Comparison of ENCODE assay signal across 25 cellular contexts in the genomic region with DNA sequence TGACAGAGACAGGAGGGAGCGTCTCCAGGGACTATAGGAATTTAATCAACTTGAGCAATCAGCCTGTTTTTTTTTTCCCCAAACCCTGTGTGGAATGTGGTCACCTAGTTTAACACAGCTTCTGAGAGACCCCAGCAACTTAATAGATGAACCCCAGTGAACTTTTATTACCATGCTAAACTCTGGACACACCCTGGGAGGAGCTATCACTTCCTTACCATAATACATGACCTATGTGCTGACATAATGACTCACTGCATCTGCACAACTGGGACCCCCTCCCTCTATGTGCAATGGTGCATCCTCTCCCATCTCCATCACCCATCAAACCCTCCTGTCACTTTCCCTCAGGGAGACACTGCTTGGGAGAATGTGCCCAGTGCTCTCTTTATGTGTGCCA.
DNase-seq lines count a peak whose midpoint lies in the region; ATAC-seq and TF ChIP-seq lines count a peak whose summit lies in the region.
"Had no signal": no experiment of that assay in that cellular context is flagged by ENCODE, and none has a peak within 500 bp of the region (broad histone marks: within the 10 kb centered on the region; RNA-seq: fewer than 3 reads in every experiment).

No MANE protein-coding gene starts in this region.

- no peak overlapping the region for H3K4me2 ChIP-seq in PC-3 (ENCODE audit: low read length)
- H3K4me2 ChIP-seq: KMS-11 had no signal

- no peaks in the 10 kb centered on the region for H3F3A ChIP-seq in PC-3 (ENCODE audit: low read length, unreplicated experiment)

- peaks cover 4% of the 10 kb centered on the region for H3K4me1 ChIP-seq in PC-3 (ENCODE audit: insufficient read depth, low read length)
- H3K4me1 ChIP-seq: right lobe of liver, transverse colon had no signal

- no peaks in the 10 kb centered on the region for H4K20me1 ChIP-seq in PC-3 (ENCODE audit: low read length)

- H3K27ac Mint-ChIP-seq in activated CD4-positive, alpha-beta T cell treated with anti-CD3 and anti-CD28 coated beads for 36 hours = no peak overlapping the region
- H3K27ac Mint-ChIP-seq in stimulated activated naive B cell treated with anti-CD40 and anti-IgM and Interleukin-4, amounts not matched to agents 10 μg/mL and 1 μg/mL and 100 μg/mL, for 72 hours = peak overlapping the region; percentile 56
- H3K27ac Mint-ChIP-seq: activated naive CD4-positive, alpha-beta T cell treated with anti-CD3 and anti-CD28 coated beads for 36 hours had no signal

- no peaks in the 10 kb centered on the region; the same call in 1 of the 2 replicates for H3K36me3 ChIP-seq in PC-3 (ENCODE audit: low read depth, low read length)

- no peak overlapping the region for H3K27ac ChIP-seq in PC-3 (ENCODE audit: low read length)
- H3K27ac ChIP-seq: 22Rv1, KMS-11, right lobe of liver, transverse colon had no signal

- H3K9me3 ChIP-seq in PC-3 (ENCODE audit: low read length) = no peaks in the 10 kb centered on the region
- H3K9me3 ChIP-seq: right lobe of liver, transverse colon had no signal

- no peak for DNase-seq in activated CD4-positive, alpha-beta T cell treated with anti-CD3 and anti-CD28 coated beads for 36 hours
- DNase-seq in activated CD4-positive, alpha-beta T cell treated with anti-CD3 and anti-CD28 coated beads, Interleukin-2, amount 50 U/mL, for 48 hours = no peak
- DNase-seq in PC-3 (peak; percentile 24), fibroblast of mammary gland (ENCODE audit: low read depth) (peak; percentile 38), midbrain (lab: John Stamatoyannopoulos, UW) (no peak)
- DNase-seq in stimulated activated naive B cell treated with anti-CD40 and anti-IgM and Interleukin-4, amounts not matched to agents 10 μg/mL and 1 μg/mL and 100 μg/mL, for 72 hours = no peak
- no peak for DNase-seq in stimulated activated CD4-positive, alpha-beta T cell treated with anti-CD3 and anti-CD28 coated beads, Interleukin-1b, Interleukin-23, amount 100 ng/mL, for 48 hours
- DNase-seq: activated CD4-positive, alpha-beta T cell treated with anti-CD3 and anti-CD28 coated beads for 48 hours; activated naive CD4-positive, alpha-beta T cell treated with anti-CD3 and anti-CD28 coated beads for 36 hours; aorta; cerebellar nuclear complex; DMS 273 treated with DMSO at 0.1 percent for 48 hours; glutamatergic neuron; NCI-H1092; NCI-H2107; NCI-H524 treated with DMSO at 0.1 percent for 48 hours; occipital lobe; right lobe of liver; SHP77 treated with DMSO at 0.1 percent for 48 hours; stimulated activated naive CD4-positive, alpha-beta T cell treated with Interleukin-2 at 50 U/mL for 16 hours; T-helper 1 cell; transverse colon had no signal

- peak; percentile 60 for ATAC-seq in activated CD4-positive, alpha-beta T cell treated with anti-CD3 and anti-CD28 coated beads for 36 hours
- peak; percentile 70 for ATAC-seq in PC-3
- peak in 1 of 2 donors; percentile 36 for ATAC-seq in stimulated activated naive B cell treated with anti-CD40 and anti-IgM and Interleukin-4, amounts not matched to agents 10 μg/mL and 1 μg/mL and 100 μg/mL, for 72 hours (replicated peaks)
- no peak for ATAC-seq in GM21515 (IDR thresholded peaks at IDR 0.05; ENCODE audit: unreplicated experiment)

- no peak for TF ChIP-seq CTCF in PC-3 (conservative IDR thresholded peaks at IDR 0.05; ENCODE audit: low read depth, low read length)
- no peak for TF ChIP-seq CTCF in fibroblast of mammary gland (conservative IDR thresholded peaks at IDR 0.05; ENCODE audit: control insufficient read depth, insufficient read depth, low read depth, low read length)

- no peaks in the 10 kb centered on the region for H3K27me3 ChIP-seq in PC-3 (ENCODE audit: low read length)
- H3K27me3 ChIP-seq: right lobe of liver, transverse colon had no signal

- H3K9ac ChIP-seq in PC-3 (ENCODE audit: low read length) = no peak overlapping the region
- H3K9ac ChIP-seq: KMS-11 had no signal

- peaks cover 11% of the 10 kb centered on the region for H3K36me3 Mint-ChIP-seq in activated CD4-positive, alpha-beta T cell treated with anti-CD3 and anti-CD28 coated beads for 36 hours (ENCODE audit: low read depth)
- peaks cover 8 to 17% of the 10 kb centered on the region in 2 donors for H3K36me3 Mint-ChIP-seq in stimulated activated naive B cell treated with anti-CD40 and anti-IgM and Interleukin-4, amounts not matched to agents 10 μg/mL and 1 μg/mL and 100 μg/mL, for 72 hours

- intact Hi-C loops in activated CD4-positive, alpha-beta T cell treated with anti-CD3 and anti-CD28 coated beads for 36 hours (cut with DNase I, micrococcal nuclease) = no loop called here
- intact Hi-C loops in PC-3 (cut with micrococcal nuclease) = no loop called here

- H3K4me3 ChIP-seq in PC-3 (ENCODE audit: low read length) (no peak overlapping the region), fibroblast of mammary gland (ENCODE audit: control insufficient read depth, low read depth, low read length) (no peak overlapping the region)
- H3K4me3 ChIP-seq: right lobe of liver, transverse colon had no signal

- no peaks in the 10 kb centered on the region for H3K27me3 Mint-ChIP-seq in activated CD4-positive, alpha-beta T cell treated with anti-CD3 and anti-CD28 coated beads for 36 hours
- no peaks in the 10 kb centered on the region for H3K27me3 Mint-ChIP-seq in stimulated activated naive B cell treated with anti-CD40 and anti-IgM and Interleukin-4, amounts not matched to agents 10 μg/mL and 1 μg/mL and 100 μg/mL, for 72 hours

- H3K4me1 Mint-ChIP-seq in activated CD4-positive, alpha-beta T cell treated with anti-CD3 and anti-CD28 coated beads for 36 hours = peaks cover 2% of the 10 kb centered on the region
- H3K4me1 Mint-ChIP-seq in stimulated activated naive B cell treated with anti-CD40 and anti-IgM and Interleukin-4, amounts not matched to agents 10 μg/mL and 1 μg/mL and 100 μg/mL, for 72 hours = peaks cover 5 to 7% of the 10 kb centered on the region in 2 donors

- no peak overlapping the region for H2AFZ ChIP-seq in PC-3 (ENCODE audit: low read length)

- POLR2A ChIA-PET in activated CD4-positive, alpha-beta T cell treated with anti-CD3 and anti-CD28 coated beads for 36 hours (lab: Charles Lee) = interaction anchor here (0.7 kb wide), 1 partner anchor 38 kb away, joined by 4 read pairs; no protein-coding TSS in a partner anchor
- POLR2A ChIA-PET in PC-3 (lab: Charles Lee; ENCODE audit: unreplicated experiment) = no interaction called here

- CTCF ChIA-PET in activated CD4-positive, alpha-beta T cell treated with anti-CD3 and anti-CD28 coated beads for 36 hours (lab: Charles Lee) = no interaction called here
- CTCF ChIA-PET in PC-3 (lab: Charles Lee) = interaction anchor here (0.7 kb wide), 1 partner anchor 96 kb away, joined by 4 read pairs; no protein-coding TSS in a partner anchor

- no peak overlapping the region for H3K4me3 Mint-ChIP-seq in activated CD4-positive, alpha-beta T cell treated with anti-CD3 and anti-CD28 coated beads for 36 hours
- H3K4me3 Mint-ChIP-seq in stimulated activated naive B cell treated with anti-CD40 and anti-IgM and Interleukin-4, amounts not matched to agents 10 μg/mL and 1 μg/mL and 100 μg/mL, for 72 hours = no peak overlapping the region
- H3K4me3 Mint-ChIP-seq: activated naive CD4-positive, alpha-beta T cell treated with anti-CD3 and anti-CD28 coated beads for 36 hours had no signal

- no peaks in the 10 kb centered on the region for H3K9me2 ChIP-seq in PC-3 (replicated peaks; ENCODE audit: low read length)

- BruUV-seq in PC-3 (replicated peaks; lab: Mats Ljungman, UMichigan) = no TSS peak

- H3K9me3 Mint-ChIP-seq in activated CD4-positive, alpha-beta T cell treated with anti-CD3 and anti-CD28 coated beads for 36 hours (ENCODE audit: low read depth) = no peaks in the 10 kb centered on the region
- H3K9me3 Mint-ChIP-seq in stimulated activated naive B cell treated with anti-CD40 and anti-IgM and Interleukin-4, amounts not matched to agents 10 μg/mL and 1 μg/mL and 100 μg/mL, for 72 hours = no peaks in the 10 kb centered on the region
- H3K9me3 Mint-ChIP-seq: activated naive CD4-positive, alpha-beta T cell treated with anti-CD3 and anti-CD28 coated beads for 36 hours had no signal

- no peaks in the 10 kb centered on the region for H3K79me2 ChIP-seq in PC-3 (ENCODE audit: low read length)

Comparison
In these comparisons a context has a peak if more than half of its experiments do, and no peak if none do; other contexts are left out.
1. DNase-seq: peak in PC-3 (single experiment) and fibroblast of mammary gland (single experiment); none in activated CD4-positive, alpha-beta T cell treated with anti-CD3 and anti-CD28 coated beads for 36 hours (single experiment), activated CD4-positive, alpha-beta T cell treated with anti-CD3 and anti-CD28 coated beads, Interleukin-2, amount 50 U/mL, for 48 hours (0 of 2), stimulated activated naive B cell treated with anti-CD40 and anti-IgM and Interleukin-4, amounts not matched to agents 10 μg/mL and 1 μg/mL and 100 μg/mL, for 72 hours (single experiment), stimulated activated CD4-positive, alpha-beta T cell treated with anti-CD3 and anti-CD28 coated beads, Interleukin-1b, Interleukin-23, amount 100 ng/mL, for 48 hours (single experiment) and midbrain (single experiment).